Comparison of ENCODE assay signal across 1 cellular context in genomic region chr19:12997225-12997966, GRCh38.
TF ChIP-seq lines count a peak whose summit lies in the region.

No MANE protein-coding gene starts in this region.

TF ChIP-seq in HEK293, 187 proteins besides CTCF, POLR2A, EP300 and RAD21 (continued from another document):
- TF ChIP-seq ELK4 (IDR thresholded peaks at IDR 0.05; ENCODE audit: borderline replicate concordance, low read depth, low read length) (no peak), ZNF48 (tag by site-specific recombination; IDR thresholded peaks at IDR 0.05) (no peak), ZBTB48 (tag by site-specific recombination; IDR thresholded peaks at IDR 0.05) (0 out of 2 replicates have a peak, but pooled peaks have one; percentile 16), ZNF18 (tag by site-specific recombination; IDR thresholded peaks at IDR 0.05) (peak; percentile 62; the same call in 1 of the 2 replicates), KLF7 (tag by site-specific recombination; IDR thresholded peaks at IDR 0.05; ENCODE audit: borderline replicate concordance) (no peak), ZNF350 (tag by site-specific recombination; IDR thresholded peaks at IDR 0.05) (no peak), ZNF324 (tag by site-specific recombination; IDR thresholded peaks at IDR 0.05) (no peak), ZNF837 (tag by site-specific recombination; IDR thresholded peaks at IDR 0.05) (no peak), ZBTB17 (tag by site-specific recombination; IDR thresholded peaks at IDR 0.05) (no peak), TCF7L2 (IDR thresholded peaks at IDR 0.05; ENCODE audit: borderline replicate concordance, low read depth, low read length) (no peak), ZNF76 (tag by site-specific recombination; IDR thresholded peaks at IDR 0.05; ENCODE audit: borderline replicate concordance, low read depth) (no peak), MEIS1 (CRISPR knock-in tag; IDR thresholded peaks at IDR 0.05; ENCODE audit: borderline replicate concordance) (no peak)
- TF ChIP-seq, protein P1, sequence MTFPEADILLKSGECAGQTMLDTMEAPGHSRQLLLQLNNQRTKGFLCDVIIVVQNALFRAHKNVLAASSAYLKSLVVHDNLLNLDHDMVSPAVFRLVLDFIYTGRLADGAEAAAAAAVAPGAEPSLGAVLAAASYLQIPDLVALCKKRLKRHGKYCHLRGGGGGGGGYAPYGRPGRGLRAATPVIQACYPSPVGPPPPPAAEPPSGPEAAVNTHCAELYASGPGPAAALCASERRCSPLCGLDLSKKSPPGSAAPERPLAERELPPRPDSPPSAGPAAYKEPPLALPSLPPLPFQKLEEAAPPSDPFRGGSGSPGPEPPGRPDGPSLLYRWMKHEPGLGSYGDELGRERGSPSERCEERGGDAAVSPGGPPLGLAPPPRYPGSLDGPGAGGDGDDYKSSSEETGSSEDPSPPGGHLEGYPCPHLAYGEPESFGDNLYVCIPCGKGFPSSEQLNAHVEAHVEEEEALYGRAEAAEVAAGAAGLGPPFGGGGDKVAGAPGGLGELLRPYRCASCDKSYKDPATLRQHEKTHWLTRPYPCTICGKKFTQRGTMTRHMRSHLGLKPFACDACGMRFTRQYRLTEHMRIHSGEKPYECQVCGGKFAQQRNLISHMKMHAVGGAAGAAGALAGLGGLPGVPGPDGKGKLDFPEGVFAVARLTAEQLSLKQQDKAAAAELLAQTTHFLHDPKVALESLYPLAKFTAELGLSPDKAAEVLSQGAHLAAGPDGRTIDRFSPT (tag by site-specific recombination; IDR thresholded peaks at IDR 0.05), result no peak; the same call in 1 of the 2 replicates
